ENCODE assay signal across 8 cellular contexts in genomic region chr6:20400476-20401402, GRCh38. TPM values are rescaled to one million over a fixed set of nuclear protein-coding genes. Genes with fewer than 3 reads are reported as not detected.
DNase-seq lines count a peak whose midpoint lies in the region; ATAC-seq and TF ChIP-seq lines count a peak whose summit lies in the region.

No MANE protein-coding gene starts in this region.

- WGBS in smooth muscle cell (ENCODE audit: low lambda C conversion rate) = 3% methylated on average over 29 of the region's 29 CpGs

- CTCF ChIA-PET in A673 (lab: Charles Lee) = interaction anchor here (0.7 to 1.1 kb wide), 2 partner anchors 59 to 127 kb away, joined by 3 to 5 read pairs; no protein-coding TSS in a partner anchor

- in situ Hi-C loops in brain microvascular endothelial cell (cut with HindIII; ENCODE audit: low pct_ligation_motif_present, low sequenced_read_pairs) = no loop called here

- peaks cover 11% of the 10 kb centered on the region for H4K20me1 ChIP-seq in smooth muscle cell (ENCODE audit: low read depth)

- intact Hi-C loops in A673 (cut with micrococcal nuclease; ENCODE audit: unreplicated experiment) = loop anchor here (10.0 kb wide), 1 partner anchor 354 kb away; no protein-coding TSS in a partner anchor

- H3K4me3 ChIP-seq in A673 (ENCODE audit: low read depth, low read length, poor library complexity, severe bottlenecking) (peak overlapping the region; percentile 96), brain microvascular endothelial cell (ENCODE audit: low read depth, low read length) (peak overlapping the region; percentile 57), smooth muscle cell (peak overlapping the region; percentile 61)

- H3K9ac ChIP-seq in smooth muscle cell (ENCODE audit: low read depth) = no peak overlapping the region

- TF ChIP-seq CTCF in A673 (conservative IDR thresholded peaks at IDR 0.05; ENCODE audit: low read depth, low read length) (peak; percentile 67), brain microvascular endothelial cell (IDR thresholded peaks at IDR 0.05; ENCODE audit: low read depth, low read length, missing control alignments) (peak; percentile 59), smooth muscle cell (IDR thresholded peaks at IDR 0.05; ENCODE audit: borderline replicate concordance, insufficient read depth, poor library complexity, severe bottlenecking) (no peak)

- H3K27me3 ChIP-seq in A673 (replicated peaks; ENCODE audit: insufficient read depth, low read depth, low read length, poor library complexity) = peaks cover 8% of the 10 kb centered on the region
- H3K27me3 ChIP-seq in brain microvascular endothelial cell (replicated peaks) = no peaks in the 10 kb centered on the region
- peaks cover 5% of the 10 kb centered on the region for H3K27me3 ChIP-seq in smooth muscle cell (ENCODE audit: low read depth)

- DNase-seq in A673 (ENCODE audit: low spot score) (peak; percentile 83), NCI-H1105 (lab: John Stamatoyannopoulos, UW) (peak; percentile 94), SW480 (ENCODE audit: low spot score) (peak; percentile 80), brain microvascular endothelial cell (peak; percentile 12), iPS-NIHi11 (ENCODE audit: low spot score) (peak; percentile 80), smooth muscle cell (lab: John Stamatoyannopoulos, UW; ENCODE audit: unreplicated experiment) (peak; percentile 41)

- H3K4me1 ChIP-seq in A673 (ENCODE audit: insufficient read depth, low read length, poor library complexity, severe bottlenecking) (no peaks in the 10 kb centered on the region), smooth muscle cell (ENCODE audit: low read depth) (peaks cover 9% of the 10 kb centered on the region)

- H3K27ac ChIP-seq in A673 (ENCODE audit: low read depth, low read length, poor library complexity, severe bottlenecking) = peak overlapping the region; percentile 22
- H3K27ac ChIP-seq in brain microvascular endothelial cell = no peak overlapping the region
- H3K27ac ChIP-seq in smooth muscle cell (ENCODE audit: low read depth) = peak overlapping the region; percentile 20

- H3K9me3 ChIP-seq in A673 (ENCODE audit: low read depth, low read length, poor library complexity, severe bottlenecking) = no peaks in the 10 kb centered on the region
- H3K9me3 ChIP-seq in smooth muscle cell (replicated peaks; ENCODE audit: low read depth) = no peaks in the 10 kb centered on the region

- H3F3A ChIP-seq in smooth muscle cell (ENCODE audit: low read depth) = peaks cover 5% of the 10 kb centered on the region

- H3K79me2 ChIP-seq in smooth muscle cell (ENCODE audit: low read depth) = peaks cover 24% of the 10 kb centered on the region

- H3K36me3 ChIP-seq in A673 (ENCODE audit: insufficient read depth, low read length, poor library complexity, severe bottlenecking) (peaks cover 2% of the 10 kb centered on the region), brain microvascular endothelial cell (replicated peaks) (no peaks in the 10 kb centered on the region), smooth muscle cell (ENCODE audit: low read depth) (no peaks in the 10 kb centered on the region)

- H2AFZ ChIP-seq in smooth muscle cell (ENCODE audit: low read depth) = peak overlapping the region; percentile 40

- peak overlapping the region; percentile 92 for H3K4me2 ChIP-seq in smooth muscle cell

- TSS peak; percentile 75 for BruUV-seq in A673 (replicated peaks; lab: Mats Ljungman, UMichigan)

- peak; percentile 0 for ATAC-seq in GM19035 (IDR thresholded peaks at IDR 0.05; ENCODE audit: unreplicated experiment)
- no peak for ATAC-seq in activated CD4-positive, CD25-positive, alpha-beta regulatory T cell treated with anti-CD3 and anti-CD28 coated beads, Interleukin-2, amount 50 U/mL, for 24 hours

- POLR2A ChIA-PET in A673 (lab: Charles Lee; ENCODE audit: low non-redundant PET) = interaction anchor here (0.6 kb wide), 1 partner anchor 188 kb away, joined by 4 read pairs; no protein-coding TSS in a partner anchor

RNA-seq across cellular contexts. Expression of gene E2F3, which starts 0.9 kb away (rescaled TPM):
- total RNA-seq in A673 (2021) (41.3 and 42.4 TPM in 2 replicates), smooth muscle cell (12.6 and 16.3 TPM in 2 replicates)
- polyA plus RNA-seq in smooth muscle cell = 7.9 and 9.6 TPM in 2 replicates

Comparison
In these comparisons a context has a peak if more than half of its experiments do, and no peak if none do; other contexts are left out.
1. DNase-seq: peak in every context shown above with its lines; median percentile 94 in NCI-H1105; 83 in A673; 80 in SW480; 80 in iPS-NIHi11; 41 in smooth muscle cell; 12 in brain microvascular endothelial cell.